In the genomic region with DNA sequence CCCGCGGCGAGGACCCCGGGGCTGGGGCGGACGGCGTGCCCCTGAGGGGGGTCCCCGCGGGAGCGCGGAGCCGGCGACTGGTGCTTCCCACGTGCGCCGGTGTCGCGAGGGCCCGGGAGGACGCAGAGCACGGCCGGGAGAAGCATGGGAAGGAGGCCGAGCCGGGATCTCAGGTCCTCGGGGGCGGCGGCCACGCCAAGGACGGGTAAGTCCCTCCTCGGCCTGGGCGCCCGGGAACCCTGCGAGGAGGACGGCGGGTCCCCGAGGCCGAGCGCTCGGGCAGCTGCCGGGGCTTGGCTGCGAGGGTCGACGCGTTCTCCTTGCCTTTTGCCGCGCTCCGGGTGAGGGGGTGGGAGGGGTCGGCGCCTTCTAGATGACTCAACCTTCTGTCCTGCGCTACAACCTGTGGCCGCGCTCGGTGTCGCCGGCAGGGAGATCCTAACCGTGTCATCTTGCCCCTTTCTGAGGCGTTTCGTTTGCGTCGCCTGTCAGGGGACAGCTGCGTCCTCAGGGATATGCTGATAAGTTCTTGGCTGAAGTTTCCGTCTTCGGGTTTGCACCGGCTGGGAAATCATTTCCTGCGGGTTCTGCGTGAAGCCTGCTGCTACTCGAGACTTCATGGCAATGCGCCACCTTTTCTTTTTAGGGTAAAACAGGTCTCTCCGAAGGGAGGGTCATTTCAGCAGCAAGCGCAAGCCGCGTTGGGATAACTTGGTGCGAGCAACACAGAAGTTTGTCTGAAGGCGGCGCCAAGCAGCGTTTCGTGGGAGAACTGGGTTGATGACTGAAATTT, we compare ENCODE assay signal across 7 cellular contexts. TPM values are rescaled to one million over a fixed set of nuclear protein-coding genes. Genes with fewer than 3 reads are reported as not detected.
DNase-seq lines count a peak whose midpoint lies in the region; ATAC-seq and TF ChIP-seq lines count a peak whose summit lies in the region.

No MANE protein-coding gene starts in this region.

- H3K36me3 ChIP-seq in HEK293 (ENCODE audit: control insufficient read depth in 2 of 2, insufficient read depth in 1 of 2, low read length in 2 of 2) (no peaks in the 10 kb centered on the region; a peak in 1 of 3 replicates), right lobe of liver (no peaks in the 10 kb centered on the region)

- intact Hi-C loops in right lobe of liver (cut with DNase I) = no loop called here

- DNase-seq in MV-4-11 (lab: John Stamatoyannopoulos, UW) = peak; percentile 67
- DNase-seq in activated CD4-positive, alpha-beta T cell treated with anti-CD3 and anti-CD28 coated beads for 4 hours = peak; percentile 57 to 68
- peak; percentile 80 for DNase-seq in coronary artery (ENCODE audit: low spot score)
- peak; percentile 66 to 75 (median 72) for DNase-seq in right lobe of liver
- DNase-seq in stimulated activated CD4-positive, alpha-beta T cell treated with anti-CD3 and anti-CD28 coated beads, Interleukin-4, amount 100 ng/mL, for 4 hours = peak; percentile 57 to 67

- no peak for TF ChIP-seq POLR2A in right lobe of liver (IDR thresholded peaks at IDR 0.05)

- H3K4me1 ChIP-seq in HEK293 (ENCODE audit: control insufficient read depth, insufficient read depth, low read length) = no peaks in the 10 kb centered on the region; the same call in 1 of the 2 replicates
- H3K4me1 ChIP-seq in right lobe of liver = peaks cover 0 to 11% (median 2%) of the 10 kb centered on the region in 4 donors

- H3K27ac ChIP-seq in HEK293 (ENCODE audit: extremely low read depth, low read depth, low read length) = peak overlapping the region; percentile 89
- H3K27ac ChIP-seq in coronary artery = peak overlapping the region; percentile 85 to 94
- H3K27ac ChIP-seq in right lobe of liver = peak overlapping the region; percentile 73 to 88 (median 79)

- under 1% methylated on average over 37 of the region's 77 CpGs for WGBS in right lobe of liver (ENCODE audit: insufficient coverage, low coverage, low lambda C conversion rate, missing lambda C conversion rate)

- CTCF ChIA-PET in HEK293 (lab: Yijun Ruan, JAX) = interaction anchor here (0.7 kb wide), 1 partner anchor 14 kb away, joined by 3 read pairs; no protein-coding TSS in a partner anchor

- H3K9me3 ChIP-seq in HEK293 (ENCODE audit: control insufficient read depth, insufficient read depth, low read depth, low read length) (no peaks in the 10 kb centered on the region), right lobe of liver (no peaks in the 10 kb centered on the region)

- H3K4me3 ChIP-seq in GM12875 (ENCODE audit: low read depth, low read length) (peak overlapping the region; percentile 94), HEK293 (ENCODE audit: low read depth, low read length) (peak overlapping the region; percentile 82), coronary artery (peak overlapping the region; percentile 99), right lobe of liver (peak overlapping the region; percentile 90 to 96 (median 96))

- no peaks in the 10 kb centered on the region for H3K27me3 ChIP-seq in right lobe of liver

- TF ChIP-seq CTCF in GM12875 (IDR thresholded peaks at IDR 0.05; ENCODE audit: borderline replicate concordance, insufficient read depth, low read depth, low read length) (peak; percentile 37; the same call in 1 of the 2 replicates), HEK293 (tag by site-specific recombination; IDR thresholded peaks at IDR 0.05) (peak; percentile 33; the same call in 1 of the 2 replicates), coronary artery (IDR thresholded peaks at IDR 0.05) (no peak), right lobe of liver (IDR thresholded peaks at IDR 0.05) (peak in 3 of 4 donors; percentile 45 to 57 (median 51))

- peak; percentile 54 to 56 (median 56) for ATAC-seq in right lobe of liver

- POLR2A ChIA-PET in HEK293 (lab: Yijun Ruan, JAX) = interaction anchor here (1.0 to 2.1 kb wide), 9 partner anchors 7 to 291 kb away, joined by 3 to 7 read pairs (median 5); a partner anchor contains a TSS

TF ChIP-seq in HEK293, 187 proteins besides CTCF, POLR2A, EP300 and RAD21 (continues in another document):
- TF ChIP-seq ZFP37 (tag by site-specific recombination; IDR thresholded peaks at IDR 0.05) = no peak
- TF ChIP-seq ZNF600 (tag by site-specific recombination; IDR thresholded peaks at IDR 0.05) = peak; percentile 63; the same call in 1 of the 2 replicates
- TF ChIP-seq ZBTB17 (tag by site-specific recombination; IDR thresholded peaks at IDR 0.05) = peak; percentile 76; the same call in 1 of the 2 replicates
- TF ChIP-seq ZNF394 (tag by site-specific recombination; IDR thresholded peaks at IDR 0.05; ENCODE audit: borderline replicate concordance) = peak; percentile 36; the same call in 1 of the 2 replicates
- TF ChIP-seq, protein P1, sequence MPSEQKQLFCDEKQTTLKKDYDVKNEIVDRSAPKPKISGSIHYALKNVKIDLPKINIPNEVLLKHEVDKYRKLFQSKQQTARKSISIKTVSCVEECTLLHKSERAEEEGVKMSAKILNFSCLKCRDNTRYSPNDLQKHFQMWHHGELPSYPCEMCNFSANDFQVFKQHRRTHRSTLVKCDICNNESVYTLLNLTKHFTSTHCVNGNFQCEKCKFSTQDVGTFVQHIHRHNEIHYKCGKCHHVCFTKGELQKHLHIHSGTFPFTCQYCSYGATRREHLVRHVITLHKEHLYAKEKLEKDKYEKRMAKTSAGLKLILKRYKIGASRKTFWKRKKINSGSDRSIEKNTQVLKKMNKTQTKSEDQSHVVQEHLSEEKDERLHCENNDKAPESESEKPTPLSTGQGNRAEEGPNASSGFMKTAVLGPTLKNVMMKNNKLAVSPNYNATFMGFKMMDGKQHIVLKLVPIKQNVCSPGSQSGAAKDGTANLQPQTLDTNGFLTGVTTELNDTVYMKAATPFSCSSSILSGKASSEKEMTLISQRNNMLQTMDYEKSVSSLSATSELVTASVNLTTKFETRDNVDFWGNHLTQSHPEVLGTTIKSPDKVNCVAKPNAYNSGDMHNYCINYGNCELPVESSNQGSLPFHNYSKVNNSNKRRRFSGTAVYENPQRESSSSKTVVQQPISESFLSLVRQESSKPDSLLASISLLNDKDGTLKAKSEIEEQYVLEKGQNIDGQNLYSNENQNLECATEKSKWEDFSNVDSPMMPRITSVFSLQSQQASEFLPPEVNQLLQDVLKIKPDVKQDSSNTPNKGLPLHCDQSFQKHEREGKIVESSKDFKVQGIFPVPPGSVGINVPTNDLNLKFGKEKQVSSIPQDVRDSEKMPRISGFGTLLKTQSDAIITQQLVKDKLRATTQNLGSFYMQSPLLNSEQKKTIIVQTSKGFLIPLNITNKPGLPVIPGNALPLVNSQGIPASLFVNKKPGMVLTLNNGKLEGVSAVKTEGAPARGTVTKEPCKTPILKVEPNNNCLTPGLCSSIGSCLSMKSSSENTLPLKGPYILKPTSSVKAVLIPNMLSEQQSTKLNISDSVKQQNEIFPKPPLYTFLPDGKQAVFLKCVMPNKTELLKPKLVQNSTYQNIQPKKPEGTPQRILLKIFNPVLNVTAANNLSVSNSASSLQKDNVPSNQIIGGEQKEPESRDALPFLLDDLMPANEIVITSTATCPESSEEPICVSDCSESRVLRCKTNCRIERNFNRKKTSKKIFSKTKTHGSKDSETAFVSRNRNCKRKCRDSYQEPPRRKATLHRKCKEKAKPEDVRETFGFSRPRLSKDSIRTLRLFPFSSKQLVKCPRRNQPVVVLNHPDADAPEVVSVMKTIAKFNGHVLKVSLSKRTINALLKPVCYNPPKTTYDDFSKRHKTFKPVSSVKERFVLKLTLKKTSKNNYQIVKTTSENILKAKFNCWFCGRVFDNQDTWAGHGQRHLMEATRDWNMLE (tag by site-specific recombination; conservative IDR thresholded peaks at IDR 0.05; ENCODE audit: low read depth) = no peak
- TF ChIP-seq ZNF335 (tag by site-specific recombination; conservative IDR thresholded peaks at IDR 0.05) = peak; percentile 67
- TF ChIP-seq SCRT2 (tag by site-specific recombination; IDR thresholded peaks at IDR 0.05) = peak; percentile 97
- TF ChIP-seq, protein P2, sequence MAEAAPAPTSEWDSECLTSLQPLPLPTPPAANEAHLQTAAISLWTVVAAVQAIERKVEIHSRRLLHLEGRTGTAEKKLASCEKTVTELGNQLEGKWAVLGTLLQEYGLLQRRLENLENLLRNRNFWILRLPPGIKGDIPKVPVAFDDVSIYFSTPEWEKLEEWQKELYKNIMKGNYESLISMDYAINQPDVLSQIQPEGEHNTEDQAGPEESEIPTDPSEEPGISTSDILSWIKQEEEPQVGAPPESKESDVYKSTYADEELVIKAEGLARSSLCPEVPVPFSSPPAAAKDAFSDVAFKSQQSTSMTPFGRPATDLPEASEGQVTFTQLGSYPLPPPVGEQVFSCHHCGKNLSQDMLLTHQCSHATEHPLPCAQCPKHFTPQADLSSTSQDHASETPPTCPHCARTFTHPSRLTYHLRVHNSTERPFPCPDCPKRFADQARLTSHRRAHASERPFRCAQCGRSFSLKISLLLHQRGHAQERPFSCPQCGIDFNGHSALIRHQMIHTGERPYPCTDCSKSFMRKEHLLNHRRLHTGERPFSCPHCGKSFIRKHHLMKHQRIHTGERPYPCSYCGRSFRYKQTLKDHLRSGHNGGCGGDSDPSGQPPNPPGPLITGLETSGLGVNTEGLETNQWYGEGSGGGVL (tag by site-specific recombination; IDR thresholded peaks at IDR 0.05) = peak; percentile 28; the same call in 1 of the 2 replicates
- TF ChIP-seq ZSCAN30 (tag by site-specific recombination; IDR thresholded peaks at IDR 0.05) = peak; percentile 65
- TF ChIP-seq, protein P3, sequence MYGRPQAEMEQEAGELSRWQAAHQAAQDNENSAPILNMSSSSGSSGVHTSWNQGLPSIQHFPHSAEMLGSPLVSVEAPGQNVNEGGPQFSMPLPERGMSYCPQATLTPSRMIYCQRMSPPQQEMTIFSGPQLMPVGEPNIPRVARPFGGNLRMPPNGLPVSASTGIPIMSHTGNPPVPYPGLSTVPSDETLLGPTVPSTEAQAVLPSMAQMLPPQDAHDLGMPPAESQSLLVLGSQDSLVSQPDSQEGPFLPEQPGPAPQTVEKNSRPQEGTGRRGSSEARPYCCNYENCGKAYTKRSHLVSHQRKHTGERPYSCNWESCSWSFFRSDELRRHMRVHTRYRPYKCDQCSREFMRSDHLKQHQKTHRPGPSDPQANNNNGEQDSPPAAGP (tag by site-specific recombination; IDR thresholded peaks at IDR 0.05) = 0 out of 2 replicates have a peak, but pooled peaks have one; percentile 53
- no peak for TF ChIP-seq ZNF670 (tag by site-specific recombination; IDR thresholded peaks at IDR 0.05; ENCODE audit: low read depth)
- TF ChIP-seq SP2 (tag by site-specific recombination; IDR thresholded peaks at IDR 0.05) = peak; percentile 74

RNA-seq across cellular contexts. Expression of a gene that starts 0.5 kb away (rescaled TPM):
- 10 to 100 TPM; 19.7 to 53.4 (median 29.6) TPM for total RNA-seq in right lobe of liver

RNA-seq across cellular contexts. Expression of a gene that starts 18.8 kb away (rescaled TPM):
- 100 to 1,000 TPM in 1 of 6 experiments, 10 to 100 TPM in 5; 19.7 to 117 (median 64.7) TPM for total RNA-seq in right lobe of liver

Comparison
In these comparisons a context has a peak if more than half of its experiments do, and no peak if none do; other contexts are left out.
1. Peak in every context shown above with its lines: DNase-seq, ATAC-seq, H3K4me3 ChIP-seq and H3K27ac ChIP-seq.